11 cellular contexts compared by ENCODE assay signal in genomic region chr4:158171456-158171790, GRCh38. TPM values are rescaled to one million over a fixed set of nuclear protein-coding genes. Genes with fewer than 3 reads are reported as not detected.
A peak's percentile ranks its signal among the peaks of the same experiment; 100 is the strongest.
DNase-seq lines count a peak whose midpoint lies in the region; ATAC-seq, FAIRE-seq and TF ChIP-seq lines count a peak whose summit lies in the region.
"Had no signal": no experiment of that assay in that cellular context is flagged by ENCODE, and none has a peak within 500 bp of the region (broad histone marks: within the 10 kb centered on the region; RNA-seq: fewer than 3 reads in every experiment).

No MANE protein-coding gene starts in this region.

- H3K27ac ChIP-seq in PC-3 (ENCODE audit: low read length) (no peak overlapping the region), H1 (ENCODE audit: low read depth, low read length) (no peak overlapping the region), mucosa of rectum (ENCODE audit: low read depth in 2 of 2, low read length in 2 of 2) (peak overlapping the region; percentile 48 to 71), testis (peak overlapping the region; percentile 82 to 84)

- H2AK5ac ChIP-seq in H1 (ENCODE audit: low read depth, low read length), result no peak overlapping the region

- H2AFZ ChIP-seq in PC-3 (ENCODE audit: low read length), result peak overlapping the region; percentile 90
- H2AFZ ChIP-seq in H1 (ENCODE audit: low read length), result peak overlapping the region; percentile 70; the same call in 1 of the 2 replicates

- H3K18ac ChIP-seq in H1 (ENCODE audit: extremely low read depth, low read length), result no peak overlapping the region

- peaks cover 22% of the 10 kb centered on the region for H3K4me1 ChIP-seq in PC-3 (ENCODE audit: insufficient read depth, low read length)
- H3K4me1 ChIP-seq in H1 (replicated peaks in 1 of 4; ENCODE audit: control insufficient read depth in 3 of 4, insufficient read depth in 4 of 4, low read length in 3 of 4), result no peaks in the 10 kb centered on the region
- peaks cover 2 to 6% of the 10 kb centered on the region in 2 donors for H3K4me1 ChIP-seq in mucosa of rectum (ENCODE audit: control insufficient read depth in 2 of 2, insufficient read depth in 2 of 2, low read length in 2 of 2)
- H3K4me1 ChIP-seq in testis, result no peaks in the 10 kb centered on the region

- H2BK15ac ChIP-seq in H1 (ENCODE audit: low read length), result no peak overlapping the region

- intact Hi-C loops in PC-3 (cut with micrococcal nuclease), result loop anchor here (10.0 kb wide), 1 partner anchor 957 kb away; no protein-coding TSS in a partner anchor
- intact Hi-C loops in testis (cut with DNase I; ENCODE audit: low total_unique reads), result loop anchor here (5.0 kb wide), 1 partner anchor 179 kb away; no protein-coding TSS in a partner anchor

- H3K4me2 ChIP-seq in PC-3 (ENCODE audit: low read length) (peak overlapping the region; percentile 87), H1 (ENCODE audit: insufficient read depth in 1 of 2, low read depth in 2 of 2, low read length in 2 of 2) (no peak overlapping the region)

- no peaks in the 10 kb centered on the region for H3K4me1 Mint-ChIP-seq in immature natural killer cell

- no peak overlapping the region for H4K91ac ChIP-seq in H1 (replicated peaks; ENCODE audit: insufficient read length, low read length)

- H3F3A ChIP-seq in PC-3 (ENCODE audit: low read length, unreplicated experiment), result no peaks in the 10 kb centered on the region

- H3K36me3 Mint-ChIP-seq in immature natural killer cell, result no peaks in the 10 kb centered on the region

- no peak for TF ChIP-seq RAD21 in H1 (IDR thresholded peaks at IDR 0.05 in 1 of 2, conservative IDR thresholded peaks at IDR 0.05 in 1 of 2; ENCODE audit: low read depth in 2 of 2, low read length in 2 of 2)

- no peak for TF ChIP-seq POLR2A in H1 (IDR thresholded peaks at IDR 0.05; ENCODE audit: control extremely low read depth in 1 of 2, low read depth in 2 of 2, low read length in 2 of 2)
- no peak for TF ChIP-seq POLR2A in testis (IDR thresholded peaks at IDR 0.05)

- no peak for TF ChIP-seq EP300 in H1 (IDR thresholded peaks at IDR 0.05; ENCODE audit: borderline replicate concordance in 1 of 2, low read depth in 2 of 2, low read length in 2 of 2)

- no peaks in the 10 kb centered on the region for H3K9me2 ChIP-seq in PC-3 (replicated peaks; ENCODE audit: low read length)

- no peak overlapping the region for H3K14ac ChIP-seq in H1 (ENCODE audit: insufficient read length)

- H3K9me3 Mint-ChIP-seq in immature natural killer cell, result peaks cover 0 to 4% (median 0%) of the 10 kb centered on the region in 6 donors

- no peak overlapping the region for H3K4me3 Mint-ChIP-seq in immature natural killer cell

- H3K9me3 ChIP-seq in PC-3 (ENCODE audit: low read length) (no peaks in the 10 kb centered on the region), H1 (ENCODE audit: insufficient read depth in 2 of 2, low read depth in 1 of 2, low read length in 1 of 2) (no peaks in the 10 kb centered on the region), mucosa of rectum (ENCODE audit: control insufficient read depth in 2 of 2, low read length in 2 of 2) (no peaks in the 10 kb centered on the region), testis (no peaks in the 10 kb centered on the region), MG63 (no peaks in the 10 kb centered on the region)

- WGBS in H1 (ENCODE audit: extremely low coverage in 1 of 2, insufficient coverage in 1 of 2, insufficient read length in 1 of 2, insufficient replicate concordance in 2 of 2, low coverage in 1 of 2, low lambda C conversion rate in 2 of 2, missing lambda C conversion rate in 1 of 2), 2 experiments, result 93% methylated on average over 6 of the region's 6 CpGs; no CpG with 5 or more reads in 1 of the 2 experiments
- WGBS in testis, 2 donors, result 3 to 11% methylated on average over 6 of the region's 6 CpGs

- H3K27me3 ChIP-seq in PC-3 (ENCODE audit: low read length) (no peaks in the 10 kb centered on the region), H1 (replicated peaks in 1 of 4; ENCODE audit: control insufficient read depth in 3 of 4, extremely low read depth in 1 of 4, insufficient read depth in 3 of 4, low read length in 3 of 4) (no peaks in the 10 kb centered on the region), mucosa of rectum (ENCODE audit: control insufficient read depth in 2 of 2, insufficient read depth in 2 of 2, low read length in 2 of 2) (no peaks in the 10 kb centered on the region), testis (no peaks in the 10 kb centered on the region), MG63 (no peaks in the 10 kb centered on the region)

- no peak overlapping the region for H3K23ac ChIP-seq in H1 (ENCODE audit: insufficient read length)

- FAIRE-seq in H1 (lab: Jason Lieb, UNC), result no peak

- no peak overlapping the region for H2BK20ac ChIP-seq in H1 (ENCODE audit: low read length)

- H4K20me1 ChIP-seq in PC-3 (ENCODE audit: low read length), result no peaks in the 10 kb centered on the region
- no peaks in the 10 kb centered on the region for H4K20me1 ChIP-seq in H1 (replicated peaks in 1 of 2; ENCODE audit: control insufficient read depth in 1 of 2, insufficient read depth in 2 of 2, low read length in 2 of 2)

- H3K4me3 ChIP-seq in PC-3 (ENCODE audit: low read length) (peak overlapping the region; percentile 66), H1 (ENCODE audit: extremely low read depth in 1 of 4, insufficient read depth in 2 of 4, low read depth in 3 of 4, low read length in 4 of 4) (no peak overlapping the region), mucosa of rectum (ENCODE audit: low read length in 2 of 2) (peak overlapping the region; percentile 59 to 69), testis (peak overlapping the region; percentile 53 to 71), MG63 (no peak overlapping the region)

- POLR2A ChIA-PET in PC-3 (lab: Charles Lee; ENCODE audit: unreplicated experiment), result no interaction called here
- POLR2A ChIA-PET in H1 (lab: Charles Lee; ENCODE audit: partially characterized antibody), result no interaction called here

- peaks cover 0 to 12% (median 0%) of the 10 kb centered on the region in 3 donors for H3K27me3 Mint-ChIP-seq in immature natural killer cell (ENCODE audit: low read depth in 3 of 3)

- H3K79me2 ChIP-seq in PC-3 (ENCODE audit: low read length) (no peaks in the 10 kb centered on the region), H1 (ENCODE audit: control insufficient read depth in 1 of 2, insufficient read depth in 2 of 2, low read length in 2 of 2) (no peaks in the 10 kb centered on the region)

- H3K36me3 ChIP-seq in PC-3 (ENCODE audit: low read depth, low read length) (no peaks in the 10 kb centered on the region), H1 (ENCODE audit: control insufficient read depth in 2 of 4, insufficient read depth in 4 of 4, low read length in 3 of 4) (no peaks in the 10 kb centered on the region), mucosa of rectum (ENCODE audit: control insufficient read depth in 2 of 2, insufficient read depth in 2 of 2, low read length in 2 of 2) (no peaks in the 10 kb centered on the region), testis (ENCODE audit: low read depth, missing control alignments) (no peaks in the 10 kb centered on the region), MG63 (no peaks in the 10 kb centered on the region)

- no TSS peak for BruUV-seq in PC-3 (replicated peaks; lab: Mats Ljungman, UMichigan)

- CTCF ChIA-PET in PC-3 (lab: Charles Lee) (no interaction called here), H1 (lab: Charles Lee; ENCODE audit: partially characterized antibody) (interaction anchor here (0.6 to 4.3 kb wide), 37 partner anchors 8 to 435 kb away, joined by 3 to 41 read pairs (median 5); no protein-coding TSS in a partner anchor)

- H3K23me2 ChIP-seq in H1 (ENCODE audit: low read depth, low read length), result no peaks in the 10 kb centered on the region

- H3K4ac ChIP-seq in H1 (replicated peaks; ENCODE audit: insufficient read length, low read depth, low read length), result no peak overlapping the region

- 0 out of 2 replicates have a peak overlapping the region, but pooled peaks have one; percentile 10 for H2BK5ac ChIP-seq in H1 (ENCODE audit: low read depth, low read length)

- no peak for DNase-seq in PC-3
- no peak for DNase-seq in H1 (ENCODE audit: low read depth in 1 of 2, low spot score in 2 of 2)
- no peak for DNase-seq in testis
- no peak for DNase-seq in immature natural killer cell
- DNase-seq in MG63, result no peak
- DNase-seq in NCI-H345 treated with DMSO at 0.1 percent for 48 hours (lab: John Stamatoyannopoulos, UW; ENCODE audit: unreplicated experiment), result no peak
- DNase-seq: mesendoderm; NCI-H1417; stimulated activated CD4-positive, alpha-beta T cell treated with anti-CD3 and anti-CD28 coated beads, Interleukin-4, amount 100 ng/mL, for 24 hours had no signal

- H2BK120ac ChIP-seq in H1 (replicated peaks; ENCODE audit: low read depth, low read length), result no peak overlapping the region

- no peak overlapping the region for H2BK12ac ChIP-seq in H1 (ENCODE audit: low read depth, low read length)

- H4K5ac ChIP-seq in H1 (ENCODE audit: insufficient read length, low read depth, low read length), result no peak overlapping the region

- H3K9ac ChIP-seq in PC-3 (ENCODE audit: low read length) (no peak overlapping the region), H1 (replicated peaks in 1 of 4; ENCODE audit: extremely low read depth in 1 of 4, low read depth in 3 of 4, low read length in 3 of 4) (no peak overlapping the region), mucosa of rectum (ENCODE audit: low read depth in 1 of 2, low read length in 2 of 2) (peak overlapping the region in 1 of 2 donors; percentile 37)

- ATAC-seq in PC-3 (no peak), HG02885 (IDR thresholded peaks at IDR 0.05; ENCODE audit: poor library complexity, unreplicated experiment) (no peak)

- TF ChIP-seq CTCF in PC-3 (conservative IDR thresholded peaks at IDR 0.05; ENCODE audit: low read depth, low read length), result no peak
- TF ChIP-seq CTCF in H1 (IDR thresholded peaks at IDR 0.05; ENCODE audit: control extremely low read depth in 1 of 3, insufficient read depth in 1 of 3, low read depth in 1 of 3, low read length in 3 of 3), result no peak
- TF ChIP-seq CTCF in testis (IDR thresholded peaks at IDR 0.05), result no peak

- H3K27ac Mint-ChIP-seq in immature natural killer cell, result no peak overlapping the region

- H3K79me1 ChIP-seq in H1 (ENCODE audit: low read depth, low read length), result no peaks in the 10 kb centered on the region

- no peak overlapping the region for H3K56ac ChIP-seq in H1 (replicated peaks; ENCODE audit: insufficient read length, low read depth, low read length)

- H4K8ac ChIP-seq in H1 (ENCODE audit: extremely low read depth, insufficient read depth, low read length), result no peak overlapping the region

RNA-seq across cellular contexts. Expression of gene GASK1B, which starts 1.4 kb away (rescaled TPM):
- total RNA-seq in PC-3 (2014; rRNA removed), result 0.46 and 0.51 TPM in 2 replicates
- not detected in 2 replicates for total RNA-seq in H1 (2021; fragmentation: NEBNext Ultra II Directional; extraction: Animal tissue kit (Norgen Biotek cat#: 25700))
- polyA plus RNA-seq in H1 (2011; rRNA removed), result 0.02 TPM in 1 of 2 replicates, not detected in the other
- polyA plus RNA-seq in H1 (2011; cell fraction: cytosol; rRNA removed), result 0.03 TPM
- not detected for polyA plus RNA-seq in H1 (2011; cell fraction: nucleus; rRNA removed)
- polyA plus RNA-seq in H1 (2012, experiment 1 of 2), result 0.08 to 0.25 TPM in 2 of 4 replicates, not detected in the others
- polyA plus RNA-seq in H1 (2012, experiment 2 of 2), result not detected
- polyA plus RNA-seq in H1 (2013, experiment 1 of 2), result 0.02 TPM
- 0.06 TPM for polyA plus RNA-seq in H1 (2013, experiment 2 of 2)
- not detected in 2 replicates for polyA minus RNA-seq in H1 (2011; rRNA and poly(A)+ RNA removed)
- polyA minus RNA-seq in H1 (2011; cell fraction: cytosol; rRNA and poly(A)+ RNA removed), result not detected
- polyA minus RNA-seq in H1 (2011; cell fraction: nucleus; rRNA and poly(A)+ RNA removed), result not detected
- total RNA-seq in testis, result 10 to 100 TPM; 19.8 to 24.0 TPM
- polyA plus RNA-seq in testis (ENCODE audit: insufficient read depth, low read depth, low replicate concordance), result 19.3 TPM
- under 1 TPM in 2 of 3 donors, not detected in 1; 0.36 to 0.54 TPM for polyA plus RNA-seq in immature natural killer cell
- total RNA-seq in MG63 (2014; rRNA removed; shearing (Covaris generic); ENCODE audit: low replicate concordance), result 2.0 and 4.1 TPM in 2 replicates

RNA-seq across cellular contexts. Expression of gene TMEM144, which starts 38.9 kb away (rescaled TPM):
- total RNA-seq in PC-3 (2014; rRNA removed) (5.4 and 5.9 TPM in 2 replicates), testis (10 to 100 TPM; 24.2 to 44.6 TPM)
- total RNA-seq in H1 (2021; fragmentation: NEBNext Ultra II Directional; extraction: Animal tissue kit (Norgen Biotek cat#: 25700)), result 1.6 and 2.6 TPM in 2 replicates
- polyA plus RNA-seq in H1 (2011; rRNA removed) (0.99 and 1.9 TPM in 2 replicates), testis (ENCODE audit: insufficient read depth, low read depth, low replicate concordance) (45.4 TPM), immature natural killer cell (under 1 TPM in 2 of 3 donors, not detected in 1; 0.36 TPM)
- polyA plus RNA-seq in H1 (2011; cell fraction: cytosol; rRNA removed), result 1.3 TPM
- 2.3 TPM for polyA plus RNA-seq in H1 (2011; cell fraction: nucleus; rRNA removed)
- polyA plus RNA-seq in H1 (2012, experiment 1 of 2), result 1.7 to 2.0 TPM (median 1.8 TPM) in 4 replicates
- polyA plus RNA-seq in H1 (2012, experiment 2 of 2), result 0.16 TPM
- polyA plus RNA-seq in H1 (2013, experiment 1 of 2), result 1.8 TPM
- polyA plus RNA-seq in H1 (2013, experiment 2 of 2), result 1.9 TPM
- 3.5 and 7.0 TPM in 2 replicates for polyA minus RNA-seq in H1 (2011; rRNA and poly(A)+ RNA removed)
- 2.6 TPM for polyA minus RNA-seq in H1 (2011; cell fraction: cytosol; rRNA and poly(A)+ RNA removed)
- 14.0 TPM for polyA minus RNA-seq in H1 (2011; cell fraction: nucleus; rRNA and poly(A)+ RNA removed)
- 1.7 and 3.9 TPM in 2 replicates for total RNA-seq in MG63 (2014; rRNA removed; shearing (Covaris generic); ENCODE audit: low replicate concordance)

Comparison
In these comparisons a context has a peak if more than half of its experiments do, and no peak if none do; other contexts are left out.
1. H3K27ac ChIP-seq: peak in mucosa of rectum (2 of 2) and testis (2 of 2); none in PC-3 (single experiment) and H1 (single experiment).
2. H3K4me3 ChIP-seq: peak in PC-3 (single experiment), mucosa of rectum (2 of 2) and testis (2 of 2); none in H1 (0 of 4) and MG63 (single experiment).